ENCODE assay signal across 8 cellular contexts in the genomic region with DNA sequence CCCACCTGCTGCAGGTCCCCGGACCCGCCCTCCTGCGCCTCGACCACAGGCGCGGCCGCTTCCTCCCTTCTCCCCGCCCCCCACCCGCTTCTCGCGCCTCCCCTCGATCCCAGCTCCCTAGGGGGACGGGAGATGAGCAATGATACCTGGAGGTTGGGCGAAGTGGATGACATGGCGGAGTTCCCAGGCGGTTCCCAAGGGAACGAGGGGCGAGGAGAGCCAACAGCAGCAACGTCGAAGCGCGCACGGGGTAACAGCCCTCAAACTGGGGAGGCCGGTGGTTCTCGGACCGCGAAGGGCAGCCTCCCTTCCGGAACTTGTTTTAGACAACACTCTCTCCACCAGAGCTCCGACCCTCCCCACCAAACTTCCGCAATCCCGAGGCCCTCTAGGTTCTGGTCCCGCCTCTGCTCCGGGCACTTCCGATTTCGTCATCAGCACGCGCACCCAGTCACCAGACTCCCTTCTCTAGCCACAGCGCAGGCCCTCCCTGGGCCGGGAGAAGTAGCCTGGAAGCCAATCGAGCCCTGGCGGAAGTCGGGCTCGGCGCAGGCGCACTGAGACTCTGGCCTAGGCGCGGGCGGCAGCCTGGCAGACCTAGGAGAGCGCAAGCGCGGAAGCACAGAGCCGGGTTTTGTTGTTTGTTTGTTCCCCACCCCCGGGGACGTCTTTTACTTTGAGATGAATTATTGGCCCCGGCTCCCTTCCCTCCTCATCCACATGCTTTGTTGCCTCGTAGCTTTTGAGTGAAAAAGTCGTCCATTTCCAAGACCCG. TPM values are rescaled to one million over a fixed set of nuclear protein-coding genes. Genes with fewer than 3 reads are reported as not detected.
DNase-seq lines count a peak whose midpoint lies in the region; ATAC-seq lines count a peak whose summit lies in the region.

A gene (minus strand): TSS at position 390 of the 775 bp plus-strand sequence. CDS start 217 bp downstream, at position 173.

- DNase-seq in COLO829 (ENCODE audit: low spot score), result peak; percentile 97
- peak; percentile 99 for DNase-seq in HT1080 (ENCODE audit: low read depth)
- peak; percentile 99 for DNase-seq in NOMO-1 treated with DMSO at 0.1 percent for 48 hours (lab: John Stamatoyannopoulos, UW; ENCODE audit: unreplicated experiment)
- DNase-seq in activated CD8-positive, alpha-beta memory T cell treated with anti-CD3 and anti-CD28 coated beads for 4 hours (ENCODE audit: low read depth in 2 of 2), result peak; percentile 99
- peak; percentile 99 to 100 (median 99) for DNase-seq in effector memory CD4-positive, alpha-beta T cell
- DNase-seq in lung microvascular endothelial cell (ENCODE audit: low read depth in 2 of 2), result peak; percentile 100
- peak; percentile 96 to 99 (median 99) for DNase-seq in stimulated activated CD4-positive, alpha-beta T cell treated with anti-CD3 and anti-CD28 coated beads, TNF-alpha, amount 100 ng/mL, for 48 hours (ENCODE audit: low read depth in 3 of 3)

- H3K4me1 ChIP-seq in effector memory CD4-positive, alpha-beta T cell (ENCODE audit: control insufficient read depth, insufficient read depth, low read length, poor library complexity, severe bottlenecking), result peaks cover 7% of the 10 kb centered on the region

- no peaks in the 10 kb centered on the region for H3K9me3 ChIP-seq in effector memory CD4-positive, alpha-beta T cell (ENCODE audit: control insufficient read depth, low read length)

- H3K27me3 ChIP-seq in effector memory CD4-positive, alpha-beta T cell (replicated peaks; ENCODE audit: control insufficient read depth, insufficient read depth, low read length, poor library complexity, severe bottlenecking), result no peaks in the 10 kb centered on the region

- peak; percentile 96 for ATAC-seq in GM21360 (IDR thresholded peaks at IDR 0.05; ENCODE audit: unreplicated experiment)

- H3K36me3 ChIP-seq in effector memory CD4-positive, alpha-beta T cell (ENCODE audit: control insufficient read depth, insufficient read depth, low read length), result peaks cover 1% of the 10 kb centered on the region

- peak within 1 kb of the TSS; percentile 98 for H3K4me3 ChIP-seq in effector memory CD4-positive, alpha-beta T cell (ENCODE audit: insufficient read depth, low read depth, low read length, poor library complexity, severe bottlenecking)

- H3K27ac ChIP-seq in effector memory CD4-positive, alpha-beta T cell (ENCODE audit: insufficient read depth, low read length, poor library complexity, severe bottlenecking), result peak within 1 kb of the TSS; percentile 95

RNA-seq across cellular contexts. Expression of the gene that starts here (rescaled TPM):
- 42.9 and 46.2 TPM in 2 replicates for total RNA-seq in HT1080 (2014; rRNA removed; shearing (Covaris generic))
- polyA plus RNA-seq in HT1080 (2015; cell fraction: cytosol; rRNA removed), result 37.3 and 45.1 TPM in 2 replicates
- 50.6 and 54.1 TPM in 2 replicates for polyA plus RNA-seq in HT1080 (2015; cell fraction: nucleus; rRNA removed)
- total RNA-seq in lung microvascular endothelial cell, result 34.9 and 50.0 TPM in 2 replicates

Comparison
In these comparisons a context has a peak if more than half of its experiments do, and no peak if none do; other contexts are left out.
1. Peak in every context shown above with its lines: DNase-seq, ATAC-seq, H3K4me3 ChIP-seq and H3K27ac ChIP-seq.